Comparison of ENCODE assay signal across 8 cellular contexts in the genomic region with DNA sequence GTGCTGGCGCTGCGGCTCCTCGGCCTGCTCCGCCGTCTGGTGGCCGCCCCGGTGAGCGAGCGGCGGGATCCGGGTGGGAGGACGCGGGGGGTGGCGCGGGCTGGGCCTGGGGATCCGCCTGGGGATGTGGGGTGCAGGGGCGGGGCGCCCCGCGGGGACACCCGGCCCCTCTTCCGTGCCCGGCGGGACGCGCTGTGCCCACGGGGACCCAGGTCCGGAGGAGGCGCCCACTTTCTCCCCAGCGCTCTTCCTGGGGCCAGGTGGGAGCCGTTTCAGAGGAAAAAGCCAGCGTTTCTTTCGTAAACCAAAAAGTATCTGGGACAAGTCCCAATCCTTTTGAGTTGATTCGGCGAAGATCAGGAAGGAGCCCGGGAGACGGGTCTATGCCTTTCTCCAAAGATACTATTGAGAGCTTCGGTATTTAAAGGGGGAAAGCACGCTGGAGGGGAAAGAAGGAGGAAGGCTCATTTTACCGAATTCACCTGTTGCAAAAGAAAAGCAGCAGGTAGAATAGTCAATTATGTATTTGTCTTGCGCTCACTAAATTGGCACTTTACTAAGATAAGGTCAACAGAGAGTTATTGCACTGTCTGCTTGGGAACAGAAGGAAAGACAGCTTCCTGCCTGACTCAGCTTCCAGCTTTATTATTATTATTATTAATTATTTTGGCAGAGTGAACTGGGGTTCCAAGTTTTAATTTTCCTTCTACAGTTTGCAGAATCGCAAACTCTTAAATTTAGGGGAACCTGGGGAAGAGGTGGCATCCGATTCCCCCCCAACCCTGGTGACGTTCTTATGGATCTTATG.
A peak's percentile ranks its signal among the peaks of the same experiment; 100 is the strongest.
DNase-seq lines count a peak whose midpoint lies in the region; ATAC-seq, FAIRE-seq and TF ChIP-seq lines count a peak whose summit lies in the region.

No MANE protein-coding gene starts in this region.

- ATAC-seq in stimulated activated naive CD8-positive, alpha-beta T cell treated with anti-CD3 and anti-CD28 coated beads, Interleukin-15, Interleukin-2, amounts not matched to agents 100 U/mL and 50 U/mL, for 24 hours = no peak

- H3K9me3 Mint-ChIP-seq in stimulated activated naive CD8-positive, alpha-beta T cell treated with anti-CD3 and anti-CD28 coated beads, Interleukin-15, Interleukin-2, amounts not matched to agents 100 ng/mL and 50 ng/mL, for 24 hours = peaks cover 6% of the 10 kb centered on the region
- H3K9me3 Mint-ChIP-seq in osteocyte (ENCODE audit: unreplicated experiment) = no peaks in the 10 kb centered on the region

- intact Hi-C loops in endothelial cell of umbilical vein (cut with micrococcal nuclease) = loop anchor here (1.0 kb wide), 2 partner anchors 109 to 1156 kb away; a partner anchor contains a TSS

- no peak for TF ChIP-seq POLR2A in endothelial cell of umbilical vein (IDR thresholded peaks at IDR 0.05; ENCODE audit: low read depth, low read length)

- H3K36me3 ChIP-seq in endothelial cell of umbilical vein (ENCODE audit: control insufficient read depth in 2 of 2, extremely low read depth in 1 of 2, insufficient read depth in 2 of 2, low read length in 2 of 2) = peaks cover 0 to 10% of the 10 kb centered on the region in 2 experiments

- no peaks in the 10 kb centered on the region for H4K20me1 ChIP-seq in endothelial cell of umbilical vein (replicated peaks; ENCODE audit: control insufficient read depth, extremely low read depth, insufficient read depth, low read length)

- peak overlapping the region; percentile 50 for H2AFZ ChIP-seq in endothelial cell of umbilical vein (ENCODE audit: low read depth, low read length)

- H3K79me2 ChIP-seq in endothelial cell of umbilical vein (ENCODE audit: control insufficient read depth, insufficient read depth, low read length) = peaks cover 51% of the 10 kb centered on the region

- peak in 1 of 2 donors; percentile 14 for TF ChIP-seq CTCF in endothelial cell of umbilical vein (IDR thresholded peaks at IDR 0.05; ENCODE audit: extremely low read depth in 1 of 2, insufficient read depth in 1 of 2, low read depth in 1 of 2, low read length in 2 of 2)
- TF ChIP-seq CTCF in osteocyte (IDR thresholded peaks at IDR 0.05) = peak; percentile 45
- TF ChIP-seq CTCF in GM20000 (IDR thresholded peaks at IDR 0.05; ENCODE audit: extremely low read depth, missing control alignments) = no peak

- no peaks in the 10 kb centered on the region for H3K9me3 ChIP-seq in endothelial cell of umbilical vein (replicated peaks; ENCODE audit: control insufficient read depth, insufficient read depth, low read length)

- H3K4me1 Mint-ChIP-seq in stimulated activated naive CD8-positive, alpha-beta T cell treated with anti-CD3 and anti-CD28 coated beads, Interleukin-15, Interleukin-2, amounts not matched to agents 100 ng/mL and 50 ng/mL, for 24 hours (ENCODE audit: low read depth) = peaks cover 59% of the 10 kb centered on the region
- peaks cover 23% of the 10 kb centered on the region for H3K4me1 Mint-ChIP-seq in osteocyte (ENCODE audit: unreplicated experiment)

- no peaks in the 10 kb centered on the region for H3K27me3 ChIP-seq in endothelial cell of umbilical vein (ENCODE audit: control insufficient read depth in 2 of 2, insufficient read depth in 2 of 2, low read length in 2 of 2)

- H3K27ac ChIP-seq in endothelial cell of umbilical vein (ENCODE audit: insufficient read depth, low read depth, low read length) = peak overlapping the region; percentile 83

- H3K36me3 Mint-ChIP-seq in stimulated activated naive CD8-positive, alpha-beta T cell treated with anti-CD3 and anti-CD28 coated beads, Interleukin-15, Interleukin-2, amounts not matched to agents 100 ng/mL and 50 ng/mL, for 24 hours (ENCODE audit: low read depth) = peaks cover 44% of the 10 kb centered on the region
- H3K36me3 Mint-ChIP-seq in osteocyte (ENCODE audit: unreplicated experiment) = peaks cover 6% of the 10 kb centered on the region

- peak overlapping the region; percentile 96 for H3K4me2 ChIP-seq in endothelial cell of umbilical vein (ENCODE audit: insufficient read depth, low read length)

- dilution Hi-C loops in endothelial cell of umbilical vein (cut with MboI; ENCODE audit: extremely low pct_ligation_motif_present, low sequenced_read_pairs) = no loop called here

- H3K4me3 ChIP-seq in endothelial cell of umbilical vein (replicated peaks in 1 of 3; ENCODE audit: insufficient read depth in 1 of 3, low read depth in 1 of 3, low read length in 3 of 3) = peak overlapping the region; percentile 46 to 98 (median 98)

- peak overlapping the region; percentile 88 for H3K9ac ChIP-seq in endothelial cell of umbilical vein (replicated peaks; ENCODE audit: extremely low read depth, insufficient read depth, low read length)

- POLR2A ChIA-PET in endothelial cell of umbilical vein (lab: Charles Lee) = no interaction called here

- H3K9me1 ChIP-seq in endothelial cell of umbilical vein (replicated peaks; ENCODE audit: control insufficient read depth, extremely low read depth, insufficient read depth, low read length) = no peaks in the 10 kb centered on the region

- H3K4me3 Mint-ChIP-seq in stimulated activated naive CD8-positive, alpha-beta T cell treated with anti-CD3 and anti-CD28 coated beads, Interleukin-15, Interleukin-2, amounts not matched to agents 100 ng/mL and 50 ng/mL, for 24 hours = peak overlapping the region; percentile 96
- H3K4me3 Mint-ChIP-seq in osteocyte (ENCODE audit: unreplicated experiment) = peak overlapping the region; percentile 86

- no peaks in the 10 kb centered on the region for H3K27me3 Mint-ChIP-seq in stimulated activated naive CD8-positive, alpha-beta T cell treated with anti-CD3 and anti-CD28 coated beads, Interleukin-15, Interleukin-2, amounts not matched to agents 100 ng/mL and 50 ng/mL, for 24 hours
- no peaks in the 10 kb centered on the region for H3K27me3 Mint-ChIP-seq in osteocyte (ENCODE audit: unreplicated experiment)

- FAIRE-seq in endothelial cell of umbilical vein (lab: Jason Lieb, UNC) = peak; percentile 44

- CTCF ChIA-PET in endothelial cell of umbilical vein (lab: Charles Lee) = no interaction called here

- H3K27ac Mint-ChIP-seq in stimulated activated naive CD8-positive, alpha-beta T cell treated with anti-CD3 and anti-CD28 coated beads, Interleukin-15, Interleukin-2, amounts not matched to agents 100 ng/mL and 50 ng/mL, for 24 hours = peak overlapping the region; percentile 86
- peak overlapping the region; percentile 82 for H3K27ac Mint-ChIP-seq in osteocyte (ENCODE audit: unreplicated experiment)

- TSS peak; percentile 8 for BruUV-seq in endothelial cell of umbilical vein (replicated peaks; lab: Mats Ljungman, UMichigan)

- peaks cover 29% of the 10 kb centered on the region for H3K4me1 ChIP-seq in endothelial cell of umbilical vein (ENCODE audit: control insufficient read depth, extremely low read depth, insufficient read depth, low read length)

- no peak for DNase-seq in stimulated activated naive CD8-positive, alpha-beta T cell treated with anti-CD3 and anti-CD28 coated beads, Interleukin-15, Interleukin-2, amounts not matched to agents 100 U/mL and 50 U/mL, for 24 hours
- DNase-seq in NAMALWA (ENCODE audit: low spot score) (peak; percentile 19), endothelial cell of umbilical vein (ENCODE audit: low read depth, low spot score) (peak; percentile 58), osteocyte (ENCODE audit: extremely low spot score, unreplicated experiment) (peak; percentile 10), GM20000 (ENCODE audit: low spot score) (no peak), GDM1 (lab: John Stamatoyannopoulos, UW) (no peak), NCI-H1417 treated with DMSO at 0.1 percent for 48 hours (lab: John Stamatoyannopoulos, UW) (no peak)

TF ChIP-seq in endothelial cell of umbilical vein, 7 proteins besides CTCF, POLR2A, EP300 and RAD21:
- TF ChIP-seq GATA2 (IDR thresholded peaks at IDR 0.05; ENCODE audit: insufficient read depth, insufficient read length, low read depth, low read length) (peak; percentile 24), JUN (IDR thresholded peaks at IDR 0.05; ENCODE audit: borderline replicate concordance, insufficient read depth, insufficient read length, low read depth) (no peak), FOS (IDR thresholded peaks at IDR 0.05; ENCODE audit: borderline replicate concordance, insufficient read depth, low read length) (peak; percentile 51)
TF ChIP-seq in endothelial cell of umbilical vein: peak in this region for 2.

Comparison
In these comparisons a context has a peak if more than half of its experiments do, and no peak if none do; other contexts are left out.
1. DNase-seq: peak in NAMALWA (single experiment), endothelial cell of umbilical vein (single experiment) and osteocyte (single experiment); none in stimulated activated naive CD8-positive, alpha-beta T cell treated with anti-CD3 and anti-CD28 coated beads, Interleukin-15, Interleukin-2, amounts not matched to agents 100 U/mL and 50 U/mL, for 24 hours (single experiment), GM20000 (single experiment), GDM1 (single experiment) and NCI-H1417 treated with DMSO at 0.1 percent for 48 hours (single experiment).